9 cellular contexts compared by ENCODE assay signal in genomic region chr17:66348605-66349165, GRCh38. TPM values are rescaled to one million over a fixed set of nuclear protein-coding genes. Genes with fewer than 3 reads are reported as not detected.
A peak's percentile ranks its signal among the peaks of the same experiment; 100 is the strongest.
DNase-seq lines count a peak whose midpoint lies in the region; ATAC-seq, FAIRE-seq and TF ChIP-seq lines count a peak whose summit lies in the region.
"Had no signal": no experiment of that assay in that cellular context is flagged by ENCODE, and none has a peak within 500 bp of the region (broad histone marks: within the 10 kb centered on the region; RNA-seq: fewer than 3 reads in every experiment).

No MANE protein-coding gene starts in this region.

- intact Hi-C loops in endothelial cell of umbilical vein (cut with micrococcal nuclease): loop anchor here (5.0 kb wide), 1 partner anchor 41 kb away; no protein-coding TSS in a partner anchor

- no peaks in the 10 kb centered on the region for H3K9me3 ChIP-seq in endothelial cell of umbilical vein (replicated peaks; ENCODE audit: control insufficient read depth, insufficient read depth, low read length)

- no peak for TF ChIP-seq CTCF in endothelial cell of umbilical vein (IDR thresholded peaks at IDR 0.05; ENCODE audit: extremely low read depth in 1 of 2, insufficient read depth in 1 of 2, low read depth in 1 of 2, low read length in 2 of 2)
- no peak for TF ChIP-seq CTCF in retinal pigment epithelial cell (conservative IDR thresholded peaks at IDR 0.05; ENCODE audit: low read depth, low read length)

- no peak overlapping the region for H2AFZ ChIP-seq in endothelial cell of umbilical vein (ENCODE audit: low read depth, low read length)

- H3K4me2 ChIP-seq in endothelial cell of umbilical vein (ENCODE audit: insufficient read depth, low read length): peak overlapping the region; percentile 31

- H3K36me3 ChIP-seq in endothelial cell of umbilical vein (ENCODE audit: control insufficient read depth in 2 of 2, extremely low read depth in 1 of 2, insufficient read depth in 2 of 2, low read length in 2 of 2): no peaks in the 10 kb centered on the region

- peak; percentile 25 for DNase-seq in activated T-cell treated with anti-CD3 and anti-CD28 coated beads for 24 hours (ENCODE audit: low read depth)
- DNase-seq in activated T-cell treated with anti-CD3 and anti-CD28 coated beads, Interleukin-2, amount 50 U/mL, for 1 hour: no peak
- peak; percentile 25 to 85 for DNase-seq in NCI-H524 (lab: John Stamatoyannopoulos, UW)
- peak; percentile 76 for DNase-seq in endothelial cell of umbilical vein (ENCODE audit: low read depth, low spot score)
- DNase-seq in retinal pigment epithelial cell (ENCODE audit: low read depth): peak; percentile 76
- DNase-seq in cerebellar nuclear complex (lab: John Stamatoyannopoulos, UW): no peak
- DNase-seq in DMS114 treated with DMSO at 0.1 percent for 48 hours (lab: John Stamatoyannopoulos, UW; ENCODE audit: unreplicated experiment): no peak

- TF ChIP-seq POLR2A in endothelial cell of umbilical vein (IDR thresholded peaks at IDR 0.05; ENCODE audit: low read depth, low read length): no peak

- H3K9ac ChIP-seq in endothelial cell of umbilical vein (replicated peaks; ENCODE audit: extremely low read depth, insufficient read depth, low read length): no peak overlapping the region

- peak overlapping the region; percentile 23 for H3K27ac ChIP-seq in endothelial cell of umbilical vein (ENCODE audit: insufficient read depth, low read depth, low read length)

- no peak overlapping the region for H3K4me3 ChIP-seq in endothelial cell of umbilical vein (replicated peaks in 1 of 3; ENCODE audit: insufficient read depth in 1 of 3, low read depth in 1 of 3, low read length in 3 of 3)
- H3K4me3 ChIP-seq in retinal pigment epithelial cell (ENCODE audit: low read length): no peak overlapping the region

- CTCF ChIA-PET in endothelial cell of umbilical vein (lab: Charles Lee): interaction anchor here (0.9 to 1.8 kb wide), 6 partner anchors 11 to 325 kb away, joined by 3 to 4 read pairs (median 4); no protein-coding TSS in a partner anchor

- FAIRE-seq in endothelial cell of umbilical vein (lab: Jason Lieb, UNC): peak; percentile 62
- FAIRE-seq: TTC549 had no signal

- POLR2A ChIA-PET in endothelial cell of umbilical vein (lab: Charles Lee): interaction anchor here (0.7 kb wide), 1 partner anchor 21 kb away, joined by 3 read pairs; no protein-coding TSS in a partner anchor

- dilution Hi-C loops in endothelial cell of umbilical vein (cut with MboI; ENCODE audit: extremely low pct_ligation_motif_present, low sequenced_read_pairs): no loop called here

- BruUV-seq in endothelial cell of umbilical vein (replicated peaks; lab: Mats Ljungman, UMichigan): no TSS peak

- H3K9me1 ChIP-seq in endothelial cell of umbilical vein (replicated peaks; ENCODE audit: control insufficient read depth, extremely low read depth, insufficient read depth, low read length): no peaks in the 10 kb centered on the region

- no peak for ATAC-seq in GM18858 (IDR thresholded peaks at IDR 0.05; ENCODE audit: unreplicated experiment)

- no peaks in the 10 kb centered on the region for H4K20me1 ChIP-seq in endothelial cell of umbilical vein (replicated peaks; ENCODE audit: control insufficient read depth, extremely low read depth, insufficient read depth, low read length)

- peaks cover 24% of the 10 kb centered on the region for H3K4me1 ChIP-seq in endothelial cell of umbilical vein (ENCODE audit: control insufficient read depth, extremely low read depth, insufficient read depth, low read length)

- H3K79me2 ChIP-seq in endothelial cell of umbilical vein (ENCODE audit: control insufficient read depth, insufficient read depth, low read length): peaks cover 29% of the 10 kb centered on the region

- H3K27me3 ChIP-seq in endothelial cell of umbilical vein (ENCODE audit: control insufficient read depth in 2 of 2, insufficient read depth in 2 of 2, low read length in 2 of 2): no peaks in the 10 kb centered on the region

TF ChIP-seq in endothelial cell of umbilical vein, 7 proteins besides CTCF, POLR2A, EP300 and RAD21:
- peak; percentile 34 for TF ChIP-seq MYC (IDR thresholded peaks at IDR 0.05; ENCODE audit: low read depth, low read length)
- TF ChIP-seq MAX (IDR thresholded peaks at IDR 0.05; ENCODE audit: insufficient read depth, insufficient read length): no peak
- peak; percentile 92 for TF ChIP-seq FOS (IDR thresholded peaks at IDR 0.05; ENCODE audit: borderline replicate concordance, insufficient read depth, low read length)
- TF ChIP-seq GATA2 (IDR thresholded peaks at IDR 0.05; ENCODE audit: insufficient read depth, insufficient read length, low read depth, low read length): no peak
- no peak for TF ChIP-seq EZH2 (IDR thresholded peaks at IDR 0.05; ENCODE audit: borderline replicate concordance, low read depth, low read length, severe bottlenecking)
- TF ChIP-seq JUN (IDR thresholded peaks at IDR 0.05; ENCODE audit: borderline replicate concordance, insufficient read depth, insufficient read length, low read depth): peak; percentile 82
- peak; percentile 26 for TF ChIP-seq POLR2AphosphoS5 (IDR thresholded peaks at IDR 0.05; ENCODE audit: insufficient read depth, low read depth, low read length)

RNA-seq across cellular contexts. Expression of gene PRKCA, which starts 46.3 kb away (rescaled TPM):
- total RNA-seq in endothelial cell of umbilical vein: 27.3 and 34.2 TPM in 2 replicates
- polyA plus RNA-seq in endothelial cell of umbilical vein: 5.8 and 7.5 TPM in 2 replicates
- polyA plus RNA-seq in endothelial cell of umbilical vein (2011; cell fraction: cytosol; rRNA removed): 10.0 and 10.9 TPM in 2 replicates
- 16.5 and 20.3 TPM in 2 replicates for polyA plus RNA-seq in endothelial cell of umbilical vein (2011; cell fraction: nucleus; rRNA removed)
- polyA plus RNA-seq in endothelial cell of umbilical vein (2012): 16.5 and 17.0 TPM in 2 replicates
- polyA minus RNA-seq in endothelial cell of umbilical vein: 19.5 and 19.9 TPM in 2 replicates
- 9.7 TPM for polyA minus RNA-seq in endothelial cell of umbilical vein (2011; cell fraction: cytosol; rRNA and poly(A)+ RNA removed)
- 31.4 and 39.5 TPM in 2 replicates for polyA minus RNA-seq in endothelial cell of umbilical vein (2011; cell fraction: nucleus; rRNA and poly(A)+ RNA removed)

Comparison
In these comparisons a context has a peak if more than half of its experiments do, and no peak if none do; other contexts are left out.
1. DNase-seq: peak in activated T-cell treated with anti-CD3 and anti-CD28 coated beads for 24 hours (single experiment), NCI-H524 (2 of 2), endothelial cell of umbilical vein (single experiment) and retinal pigment epithelial cell (single experiment); none in activated T-cell treated with anti-CD3 and anti-CD28 coated beads, Interleukin-2, amount 50 U/mL, for 1 hour (single experiment), cerebellar nuclear complex (0 of 2) and DMS114 treated with DMSO at 0.1 percent for 48 hours (single experiment).